9 cellular contexts compared by ENCODE assay signal in the genomic region with DNA sequence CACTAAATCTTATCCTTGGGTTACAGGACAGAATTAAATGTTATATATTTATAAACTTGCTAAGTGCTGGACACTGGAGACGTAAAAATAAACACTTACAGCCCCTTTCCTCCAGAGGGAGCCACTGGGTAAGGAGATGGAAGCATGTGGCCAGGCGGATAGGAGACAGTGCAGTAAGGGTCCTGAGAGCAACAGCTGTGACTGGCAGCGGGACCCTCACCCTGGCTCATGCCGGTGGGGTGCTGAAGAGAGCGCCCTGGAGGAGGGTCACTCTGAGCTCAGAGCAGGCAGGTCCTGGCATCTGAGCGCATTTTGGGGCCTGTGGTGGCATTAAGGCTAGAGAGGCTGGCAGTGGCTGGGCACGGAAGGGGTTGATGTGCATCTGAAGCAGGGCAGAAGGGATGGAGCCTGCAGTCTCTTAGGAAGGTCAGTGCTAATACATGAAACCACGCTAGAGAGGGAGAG. TPM values are rescaled to one million over a fixed set of nuclear protein-coding genes. Genes with fewer than 3 reads are reported as not detected.
DNase-seq lines count a peak whose midpoint lies in the region; ATAC-seq, FAIRE-seq and TF ChIP-seq lines count a peak whose summit lies in the region.
"Had no signal": no experiment of that assay in that cellular context is flagged by ENCODE, and none has a peak within 500 bp of the region (broad histone marks: within the 10 kb centered on the region; RNA-seq: fewer than 3 reads in every experiment).

No MANE protein-coding gene starts in this region.

- intact Hi-C loops in left cardiac atrium (cut with DNase I) = no loop called here

- DNase-seq in cardiac muscle cell (ENCODE audit: low read depth in 1 of 2, low spot score in 1 of 2) = peak; percentile 58
- no peak for DNase-seq in left cardiac atrium
- peak; percentile 34 for DNase-seq in NCI-H1105 treated with DMSO at 0.1 percent for 48 hours (lab: John Stamatoyannopoulos, UW)
- DNase-seq in iPS-NIHi7 (ENCODE audit: extremely low spot score) = peak; percentile 68
- no peak for DNase-seq in upper lobe of left lung
- no peak for DNase-seq in stimulated activated CD8-positive, alpha-beta memory T cell treated with anti-CD3 and anti-CD28 coated beads, Interleukin-4, amount 100 ng/mL, for 48 hours
- no peak for DNase-seq in GM12892 (ENCODE audit: insufficient read length)

- H3K9me3 Mint-ChIP-seq in activated naive CD8-positive, alpha-beta T cell (ENCODE audit: low read depth) = no peaks in the 10 kb centered on the region

- no peak for TF ChIP-seq POLR2A in upper lobe of left lung (IDR thresholded peaks at IDR 0.05)
- TF ChIP-seq POLR2A in GM12892 (IDR thresholded peaks at IDR 0.05; ENCODE audit: low read depth, low read length) = no peak; the same call in 1 of the 2 replicates

- TF ChIP-seq EP300 in upper lobe of left lung (IDR thresholded peaks at IDR 0.05) = no peak

- H3K9me3 ChIP-seq in cardiac muscle cell (ENCODE audit: low read depth) (no peaks in the 10 kb centered on the region), upper lobe of left lung (no peaks in the 10 kb centered on the region)

- WGBS in upper lobe of left lung, 2 donors = 88 to 89% methylated on average over 6 to 8 of the region's 8 CpGs

- H3K4me3 ChIP-seq in cardiac muscle cell = no peak overlapping the region
- H3K4me3 ChIP-seq in upper lobe of left lung = no peak overlapping the region

- no peaks in the 10 kb centered on the region for H3K4me1 ChIP-seq in cardiac muscle cell (ENCODE audit: low read depth)
- peaks cover 2 to 8% (median 6%) of the 10 kb centered on the region in 4 donors for H3K4me1 ChIP-seq in upper lobe of left lung

- no peak for FAIRE-seq in GM12892 (lab: Jason Lieb, UNC)
- FAIRE-seq: endometrium had no signal

- H3K36me3 Mint-ChIP-seq in activated naive CD8-positive, alpha-beta T cell = peaks cover 14% of the 10 kb centered on the region

- H3K27me3 ChIP-seq in cardiac muscle cell (no peaks in the 10 kb centered on the region), upper lobe of left lung (no peaks in the 10 kb centered on the region)

- no peaks in the 10 kb centered on the region for H3K27me3 Mint-ChIP-seq in activated naive CD8-positive, alpha-beta T cell

- peaks cover 64% of the 10 kb centered on the region for H3K36me3 ChIP-seq in cardiac muscle cell
- H3K36me3 ChIP-seq in upper lobe of left lung = peaks cover 68 to 100% (median 92%) of the 10 kb centered on the region in 4 donors

- TF ChIP-seq CTCF in cardiac muscle cell (IDR thresholded peaks at IDR 0.05; ENCODE audit: low read depth, low read length) (peak; percentile 67), upper lobe of left lung (IDR thresholded peaks at IDR 0.05) (peak in 3 of 6 experiments; percentile 19 to 45 (median 25))

- no peak for ATAC-seq in left cardiac atrium
- ATAC-seq in upper lobe of left lung (ENCODE audit: low FRiP score in 2 of 2) = peak; percentile 7 to 45

- H3K27ac Mint-ChIP-seq in activated naive CD8-positive, alpha-beta T cell = peak overlapping the region; percentile 47

- no peak overlapping the region for H3K4me3 Mint-ChIP-seq in activated naive CD8-positive, alpha-beta T cell

- H3K27ac ChIP-seq in cardiac muscle cell = no peak overlapping the region
- no peak overlapping the region for H3K27ac ChIP-seq in upper lobe of left lung

- peaks cover 1% of the 10 kb centered on the region for H3K4me1 Mint-ChIP-seq in activated naive CD8-positive, alpha-beta T cell (ENCODE audit: low read depth)

RNA-seq across cellular contexts. Expression of a gene that starts 16.0 kb away (rescaled TPM):
- total RNA-seq in cardiac muscle cell = 92.4 and 125 TPM in 2 replicates
- 95.1 and 133 TPM in 2 replicates for polyA plus RNA-seq in cardiac muscle cell
- total RNA-seq in left cardiac atrium = 100 to 1,000 TPM in 1 of 2 donors, 10 to 100 TPM in 1; 80.0 to 134 TPM
- 100 to 1,000 TPM in 5 of 6 donors, 10 to 100 TPM in 1; 80.7 to 193 (median 164) TPM for total RNA-seq in upper lobe of left lung
- polyA plus RNA-seq in GM12892 (2012; ENCODE audit: missing spikeins) = 53.7 TPM

RNA-seq across cellular contexts. Expression of a gene that starts 55.4 kb away (rescaled TPM):
- total RNA-seq in cardiac muscle cell (81.7 and 83.1 TPM in 2 replicates), left cardiac atrium (10 to 100 TPM; 22.1 to 23.7 TPM), upper lobe of left lung (10 to 100 TPM; 16.0 to 26.9 (median 21.8) TPM)
- 94.2 and 95.2 TPM in 2 replicates for polyA plus RNA-seq in cardiac muscle cell
- 69.8 TPM for polyA plus RNA-seq in GM12892 (2012; ENCODE audit: missing spikeins)

Comparison
In these comparisons a context has a peak if more than half of its experiments do, and no peak if none do; other contexts are left out.
1. DNase-seq: peak in cardiac muscle cell (2 of 2), NCI-H1105 treated with DMSO at 0.1 percent for 48 hours (single experiment) and iPS-NIHi7 (single experiment); none in left cardiac atrium (single experiment), upper lobe of left lung (0 of 2), stimulated activated CD8-positive, alpha-beta memory T cell treated with anti-CD3 and anti-CD28 coated beads, Interleukin-4, amount 100 ng/mL, for 48 hours (single experiment) and GM12892 (single experiment).
2. ATAC-seq: peak in upper lobe of left lung (2 of 2); none in left cardiac atrium (0 of 2).